ENCODE assay signal across 11 cellular contexts in genomic region chr13:73231456-73231855, GRCh38.
"Had no signal": no experiment of that assay in that cellular context is flagged by ENCODE, and none has a peak within 500 bp of the region (broad histone marks: within the 10 kb centered on the region; RNA-seq: fewer than 3 reads in every experiment).

No MANE protein-coding gene starts in this region.

- ATAC-seq: stimulated activated naive B cell treated with anti-CD40 and anti-IgM and Interleukin-4, amounts not matched to agents 10 μg/mL and 1 μg/mL and 100 μg/mL, for 72 hours had no signal

- H3K36me3 Mint-ChIP-seq: activated naive CD4-positive, alpha-beta T cell treated with anti-CD3 and anti-CD28 coated beads, Interleukin-2, amount 50 U/mL, for 72 hours; memory B cell; stimulated activated naive B cell treated with anti-CD40 and anti-IgM and Interleukin-4, amounts not matched to agents 10 μg/mL and 1 μg/mL and 100 μg/mL, for 72 hours had no signal

- H3K36me3 ChIP-seq: esophagus muscularis mucosa, thyroid gland, vagina had no signal

- H3K4me3 Mint-ChIP-seq: dendritic cell treated with granulocyte-macrophage colony-stimulating factor and Interleukin-4, amounts not matched to agents 40 ng/mL and 50 ng/mL, for 4 days; memory B cell; stimulated activated naive B cell treated with anti-CD40 and anti-IgM and Interleukin-4, amounts not matched to agents 10 μg/mL and 1 μg/mL and 100 μg/mL, for 72 hours had no signal

- H3K9me3 Mint-ChIP-seq: dendritic cell treated with granulocyte-macrophage colony-stimulating factor and Interleukin-4, amounts not matched to agents 40 ng/mL and 50 ng/mL, for 4 days had no signal

- H3K27me3 Mint-ChIP-seq: dendritic cell treated with granulocyte-macrophage colony-stimulating factor and Interleukin-4, amounts not matched to agents 40 ng/mL and 50 ng/mL, for 4 days; stimulated activated naive B cell treated with anti-CD40 and anti-IgM and Interleukin-4, amounts not matched to agents 10 μg/mL and 1 μg/mL and 100 μg/mL, for 72 hours had no signal

- H3K9me3 ChIP-seq: esophagus muscularis mucosa, thyroid gland had no signal

- H3K27me3 ChIP-seq: esophagus muscularis mucosa, thyroid gland, vagina had no signal

- DNase-seq: activated CD4-positive, alpha-beta T cell treated with anti-CD3 and anti-CD28 coated beads, Interleukin-2, amount 50 U/mL, for 4 hours; activated gamma-delta T cell; effector CD8-positive, alpha-beta T cell; retina; stimulated activated naive B cell treated with anti-CD40 and anti-IgM and Interleukin-4, amounts not matched to agents 10 μg/mL and 1 μg/mL and 100 μg/mL, for 72 hours; thyroid gland had no signal

- H3K27ac Mint-ChIP-seq: activated naive CD4-positive, alpha-beta T cell treated with anti-CD3 and anti-CD28 coated beads, Interleukin-2, amount 50 U/mL, for 72 hours; dendritic cell treated with granulocyte-macrophage colony-stimulating factor and Interleukin-4, amounts not matched to agents 40 ng/mL and 50 ng/mL, for 4 days; memory B cell; stimulated activated naive B cell treated with anti-CD40 and anti-IgM and Interleukin-4, amounts not matched to agents 10 μg/mL and 1 μg/mL and 100 μg/mL, for 72 hours had no signal

- H3K4me1 Mint-ChIP-seq: memory B cell; stimulated activated naive B cell treated with anti-CD40 and anti-IgM and Interleukin-4, amounts not matched to agents 10 μg/mL and 1 μg/mL and 100 μg/mL, for 72 hours had no signal

- H3K27ac ChIP-seq: esophagus muscularis mucosa, thyroid gland, vagina had no signal

- H3K4me1 ChIP-seq: esophagus muscularis mucosa, thyroid gland, vagina had no signal

- H3K4me3 ChIP-seq: esophagus muscularis mucosa, thyroid gland, vagina had no signal
